1 cellular context compared by ENCODE assay signal in genomic region chr1:244322791-244323521, GRCh38.
TF ChIP-seq lines count a peak whose summit lies in the region.

No MANE protein-coding gene starts in this region.

TF ChIP-seq in K562, 482 proteins besides CTCF, POLR2A, EP300 and RAD21 (continued from another document and continues in another):
- TF ChIP-seq ZBTB49 (CRISPR knock-in tag; IDR thresholded peaks at IDR 0.05; ENCODE audit: borderline replicate concordance) (no peak), HIVEP1 (CRISPR knock-in tag; IDR thresholded peaks at IDR 0.05) (no peak), MLX (CRISPR knock-in tag; conservative IDR thresholded peaks at IDR 0.05) (no peak), STAT5B (CRISPR knock-in tag; IDR thresholded peaks at IDR 0.05) (no peak), IRF1 (CRISPR knock-in tag; IDR thresholded peaks at IDR 0.05; ENCODE audit: borderline replicate concordance) (no peak), RAD51 (IDR thresholded peaks at IDR 0.05; ENCODE audit: borderline replicate concordance, low read depth) (no peak), LARP7 (IDR thresholded peaks at IDR 0.05) (no peak), MGA (IDR thresholded peaks at IDR 0.05) (no peak; the same call in 1 of the 2 replicates), MITF (IDR thresholded peaks at IDR 0.05) (no peak), E2F1 (CRISPR knock-in tag; IDR thresholded peaks at IDR 0.05) (no peak), DPF2 (IDR thresholded peaks at IDR 0.05) (peak; percentile 96), HLTF (IDR thresholded peaks at IDR 0.05) (no peak), CREB5 (CRISPR knock-in tag; IDR thresholded peaks at IDR 0.05) (no peak), XRCC3 (IDR thresholded peaks at IDR 0.05) (no peak), E2F4 (CRISPR knock-in tag; IDR thresholded peaks at IDR 0.05; ENCODE audit: low read depth) (no peak), CHD1 (IDR thresholded peaks at IDR 0.05; ENCODE audit: low read length) (no peak), SRF (CRISPR knock-in tag; IDR thresholded peaks at IDR 0.05) (no peak), GATAD2B (IDR thresholded peaks at IDR 0.05; ENCODE audit: borderline replicate concordance) (no peak), MCM7 (IDR thresholded peaks at IDR 0.05) (no peak), MAZ (CRISPR knock-in tag; conservative IDR thresholded peaks at IDR 0.05 in 1 of 2, IDR thresholded peaks at IDR 0.05 in 1 of 2) (no peak), ZNF699 (CRISPR knock-in tag; IDR thresholded peaks at IDR 0.05; ENCODE audit: insufficient replicate concordance) (no peak), FOXO4 (CRISPR knock-in tag; IDR thresholded peaks at IDR 0.05) (no peak), SNRNP70 (optimal IDR thresholded peaks at IDR 0.05; ENCODE audit: low read depth, low read length) (no peak), CC2D1A (IDR thresholded peaks at IDR 0.05) (no peak), CBFB (CRISPR knock-in tag; IDR thresholded peaks at IDR 0.05) (no peak), NFYB (IDR thresholded peaks at IDR 0.05; ENCODE audit: extremely low read depth, insufficient read length) (no peak), ETV5 (CRISPR knock-in tag; IDR thresholded peaks at IDR 0.05; ENCODE audit: low read depth) (no peak), NCOA1 (IDR thresholded peaks at IDR 0.05; ENCODE audit: low read depth) (no peak), PHB (CRISPR knock-in tag; IDR thresholded peaks at IDR 0.05) (no peak), DACH1 (IDR thresholded peaks at IDR 0.05; ENCODE audit: partially characterized antibody) (no peak), NCOA2 (IDR thresholded peaks at IDR 0.05; ENCODE audit: partially characterized antibody in 2 of 2) (no peak), PRPF4 (IDR thresholded peaks at IDR 0.05; ENCODE audit: insufficient read depth, low read depth, low read length, poor library complexity, severe bottlenecking) (no peak), MTA3 (IDR thresholded peaks at IDR 0.05; ENCODE audit: borderline replicate concordance) (no peak), MCM5 (IDR thresholded peaks at IDR 0.05; ENCODE audit: low read depth) (no peak), SFPQ (IDR thresholded peaks at IDR 0.05; ENCODE audit: low read depth, low read length) (no peak), EGR1 (conservative IDR thresholded peaks at IDR 0.05) (no peak)
